Comparison of ENCODE assay signal across 8 cellular contexts in genomic region chr2:12501469-12502147, GRCh38.
DNase-seq lines count a peak whose midpoint lies in the region; ATAC-seq, FAIRE-seq and TF ChIP-seq lines count a peak whose summit lies in the region.

No MANE protein-coding gene starts in this region.

- DNase-seq in activated naive CD4-positive, alpha-beta T cell treated with anti-CD3 and anti-CD28 coated beads, Interleukin-2, amount 10 ng/mL, durations not matched to agents 7 days and 5 days, result peak; percentile 91
- DNase-seq in small intestine (peak; percentile 7), NCI-H524 treated with DMSO at 0.1 percent for 48 hours (lab: John Stamatoyannopoulos, UW) (no peak), COLO829 (ENCODE audit: low spot score) (no peak), NCI-H1092 (lab: John Stamatoyannopoulos, UW) (no peak)

- peaks cover 30% of the 10 kb centered on the region; the same call in 1 of the 2 replicates for H3K27me3 ChIP-seq in OCI-LY3 (ENCODE audit: low read depth, low read length)
- no peaks in the 10 kb centered on the region for H3K27me3 ChIP-seq in small intestine (ENCODE audit: control insufficient read depth in 2 of 2, insufficient read depth in 2 of 2, low read length in 2 of 2)

- no peak overlapping the region for H3K9ac ChIP-seq in OCI-LY3 (ENCODE audit: low read length)

- H3K79me2 ChIP-seq in OCI-LY3 (ENCODE audit: low read length), result no peaks in the 10 kb centered on the region

- no peaks in the 10 kb centered on the region for H3K9me3 ChIP-seq in OCI-LY3 (ENCODE audit: insufficient read depth, low read length)
- no peaks in the 10 kb centered on the region for H3K9me3 ChIP-seq in small intestine (ENCODE audit: control insufficient read depth, low read depth)

- peak; percentile 89 for ATAC-seq in GM18498 (IDR thresholded peaks at IDR 0.05; ENCODE audit: unreplicated experiment)
- ATAC-seq in HG02623 (IDR thresholded peaks at IDR 0.05; ENCODE audit: unreplicated experiment), result peak; percentile 78

- H3K4me3 Mint-ChIP-seq in activated naive CD4-positive, alpha-beta T cell treated with anti-CD3 and anti-CD28 coated beads, Interleukin-2, amount 10 ng/mL, durations not matched to agents 7 days and 5 days, result peak overlapping the region; percentile 45

- H4K20me1 ChIP-seq in OCI-LY3 (ENCODE audit: insufficient read depth, low read length), result no peaks in the 10 kb centered on the region

- no peak for TF ChIP-seq CTCF in OCI-LY3 (IDR thresholded peaks at IDR 0.05; ENCODE audit: low read depth, low read length)

- H3K4me2 ChIP-seq in OCI-LY3 (ENCODE audit: low read length), result peak overlapping the region; percentile 37

- H3K4me3 ChIP-seq in OCI-LY3 (ENCODE audit: low read length) (no peak overlapping the region), small intestine (ENCODE audit: low read depth in 1 of 2, low read length in 2 of 2) (no peak overlapping the region)

- H3K27me3 Mint-ChIP-seq in activated naive CD4-positive, alpha-beta T cell treated with anti-CD3 and anti-CD28 coated beads, Interleukin-2, amount 10 ng/mL, durations not matched to agents 7 days and 5 days, result no peaks in the 10 kb centered on the region

- peaks cover 25% of the 10 kb centered on the region for H3K4me1 ChIP-seq in OCI-LY3 (ENCODE audit: low read length)
- H3K4me1 ChIP-seq in small intestine (ENCODE audit: control insufficient read depth in 2 of 2, insufficient read depth in 1 of 2, low read depth in 1 of 2, low read length in 1 of 2), result no peaks in the 10 kb centered on the region

- WGBS in small intestine, 3 donors, result 47 to 65% (median 54%) methylated on average over 4 of the region's 4 CpGs

- peaks cover 13% of the 10 kb centered on the region for H3K9me3 Mint-ChIP-seq in activated naive CD4-positive, alpha-beta T cell treated with anti-CD3 and anti-CD28 coated beads, Interleukin-2, amount 10 ng/mL, durations not matched to agents 7 days and 5 days

- no peak overlapping the region for H3K27ac ChIP-seq in OCI-LY3 (ENCODE audit: low read length)
- no peak overlapping the region for H3K27ac ChIP-seq in small intestine (ENCODE audit: low read depth in 1 of 2, low read length in 1 of 2)

- H3K36me3 ChIP-seq in OCI-LY3 (replicated peaks; ENCODE audit: low read depth, low read length) (no peaks in the 10 kb centered on the region), small intestine (ENCODE audit: control insufficient read depth in 2 of 2, insufficient read depth in 2 of 2, low read length in 2 of 2) (no peaks in the 10 kb centered on the region)

- H3K27ac Mint-ChIP-seq in activated naive CD4-positive, alpha-beta T cell treated with anti-CD3 and anti-CD28 coated beads, Interleukin-2, amount 10 ng/mL, durations not matched to agents 7 days and 5 days, result peak overlapping the region; percentile 98

- FAIRE-seq in small intestine (lab: Jason Lieb, UNC), result no peak

- no peak overlapping the region for H2AFZ ChIP-seq in OCI-LY3 (ENCODE audit: low read depth, low read length)

- peaks cover 59% of the 10 kb centered on the region for H3K36me3 Mint-ChIP-seq in activated naive CD4-positive, alpha-beta T cell treated with anti-CD3 and anti-CD28 coated beads, Interleukin-2, amount 10 ng/mL, durations not matched to agents 7 days and 5 days

- CTCF ChIA-PET in activated naive CD4-positive, alpha-beta T cell treated with anti-CD3 and anti-CD28 coated beads, Interleukin-2, amount 10 ng/mL, durations not matched to agents 7 days and 5 days (lab: Charles Lee), result interaction anchor here (1.3 to 1.8 kb wide), 4 partner anchors 13 to 215 kb away, joined by 3 to 9 read pairs (median 4); no protein-coding TSS in a partner anchor

- H3K4me1 Mint-ChIP-seq in activated naive CD4-positive, alpha-beta T cell treated with anti-CD3 and anti-CD28 coated beads, Interleukin-2, amount 10 ng/mL, durations not matched to agents 7 days and 5 days, result peaks cover 98% of the 10 kb centered on the region

Comparison
In these comparisons a context has a peak if more than half of its experiments do, and no peak if none do; other contexts are left out.
1. DNase-seq: peak in activated naive CD4-positive, alpha-beta T cell treated with anti-CD3 and anti-CD28 coated beads, Interleukin-2, amount 10 ng/mL, durations not matched to agents 7 days and 5 days (single experiment) and small intestine (single experiment); none in NCI-H524 treated with DMSO at 0.1 percent for 48 hours (single experiment), COLO829 (single experiment) and NCI-H1092 (single experiment).